In the genomic region with DNA sequence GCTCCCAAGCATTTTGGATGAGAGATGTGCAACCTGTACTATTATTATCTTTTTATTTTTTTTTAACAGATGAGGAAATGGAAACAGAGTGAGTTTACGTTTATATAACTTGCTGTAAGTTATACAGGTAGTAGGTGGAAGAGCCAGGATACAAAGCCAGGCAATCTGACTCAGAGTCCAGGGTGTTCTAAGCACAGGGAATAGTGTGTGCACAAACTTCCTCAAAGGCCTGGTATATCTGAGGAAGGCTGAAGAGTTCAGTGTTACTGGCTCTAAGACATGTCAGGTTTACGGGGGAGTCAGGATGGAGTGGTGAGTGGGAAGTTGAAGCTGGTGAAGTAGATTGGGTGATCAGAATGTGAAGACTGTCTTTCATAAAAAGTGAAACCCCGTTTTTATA, we compare ENCODE assay signal across 22 cellular contexts.
"Had no signal": no experiment of that assay in that cellular context is flagged by ENCODE, and none has a peak within 500 bp of the region (broad histone marks: within the 10 kb centered on the region; RNA-seq: fewer than 3 reads in every experiment).

No MANE protein-coding gene starts in this region.

- H3K9me3 Mint-ChIP-seq: immature natural killer cell; memory B cell; naive thymus-derived CD8-positive, alpha-beta T cell; stimulated activated naive B cell treated with anti-CD40 and anti-IgM and Interleukin-4, amounts not matched to agents 10 μg/mL and 1 μg/mL and 100 μg/mL, for 72 hours had no signal

- H3K36me3 ChIP-seq: left ventricle myocardium inferior, ovary, right atrium auricular region, transverse colon, upper lobe of right lung had no signal

- H3K27ac Mint-ChIP-seq: progenitor cell of endocrine pancreas had no signal

- H3K4me3 Mint-ChIP-seq: immature natural killer cell; memory B cell; naive thymus-derived CD8-positive, alpha-beta T cell; stimulated activated naive B cell treated with anti-CD40 and anti-IgM and Interleukin-4, amounts not matched to agents 10 μg/mL and 1 μg/mL and 100 μg/mL, for 72 hours had no signal

- DNase-seq: hypothalamus; immature natural killer cell; kidney; left ventricle myocardium inferior; midbrain; naive thymus-derived CD8-positive, alpha-beta T cell; ovary; right lobe of liver; stimulated activated CD4-positive, alpha-beta T cell treated with anti-CD3 and anti-CD28 coated beads, Interleukin-15, amount 100 ng/mL, for 24 hours; stimulated activated CD4-positive, alpha-beta T cell treated with anti-CD3 and anti-CD28 coated beads, Interleukin-2, amount 100 ng/mL, for 24 hours; stimulated activated CD4-positive, alpha-beta T cell treated with anti-CD3 and anti-CD28 coated beads, Interleukin-4, amount 100 ng/mL, for 1 hour; stimulated activated naive B cell treated with anti-CD40 and anti-IgM and Interleukin-4, amounts not matched to agents 10 μg/mL and 1 μg/mL and 100 μg/mL, for 72 hours; stimulated activated naive CD8-positive, alpha-beta T cell treated with anti-CD3 and anti-CD28 coated beads, Interleukin-15, Interleukin-2, amounts not matched to agents 100 U/mL and 50 U/mL, for 24 hours; stomach; testis; thyroid gland; transverse colon; upper lobe of right lung had no signal

- ATAC-seq: naive thymus-derived CD8-positive, alpha-beta T cell; right lobe of liver; stimulated activated naive B cell treated with anti-CD40 and anti-IgM and Interleukin-4, amounts not matched to agents 10 μg/mL and 1 μg/mL and 100 μg/mL, for 72 hours; stimulated activated naive CD8-positive, alpha-beta T cell treated with anti-CD3 and anti-CD28 coated beads, Interleukin-15, Interleukin-2, amounts not matched to agents 100 U/mL and 50 U/mL, for 24 hours; upper lobe of right lung had no signal

- H3K9me3 ChIP-seq: left ventricle myocardium inferior, ovary, right atrium auricular region, right lobe of liver, stomach, testis, thyroid gland, transverse colon, upper lobe of right lung had no signal

- H3K27ac ChIP-seq: left ventricle myocardium inferior, ovary, right atrium auricular region, right lobe of liver, stomach, testis, thyroid gland, transverse colon, upper lobe of right lung had no signal

- H3K4me3 ChIP-seq: left ventricle myocardium inferior, ovary, right atrium auricular region, right lobe of liver, smooth muscle cell, stomach, testis, thyroid gland, transverse colon, upper lobe of right lung had no signal

- H3K27me3 ChIP-seq: ovary, right atrium auricular region, right lobe of liver, stomach, testis, thyroid gland, transverse colon, upper lobe of right lung had no signal

- H3K27me3 Mint-ChIP-seq: memory B cell; naive thymus-derived CD8-positive, alpha-beta T cell; progenitor cell of endocrine pancreas; stimulated activated naive B cell treated with anti-CD40 and anti-IgM and Interleukin-4, amounts not matched to agents 10 μg/mL and 1 μg/mL and 100 μg/mL, for 72 hours had no signal

- H3K4me1 ChIP-seq: right atrium auricular region, right lobe of liver, stomach, testis, thyroid gland, transverse colon, upper lobe of right lung had no signal
